Comparison of ENCODE assay signal across 19 cellular contexts in the genomic region with DNA sequence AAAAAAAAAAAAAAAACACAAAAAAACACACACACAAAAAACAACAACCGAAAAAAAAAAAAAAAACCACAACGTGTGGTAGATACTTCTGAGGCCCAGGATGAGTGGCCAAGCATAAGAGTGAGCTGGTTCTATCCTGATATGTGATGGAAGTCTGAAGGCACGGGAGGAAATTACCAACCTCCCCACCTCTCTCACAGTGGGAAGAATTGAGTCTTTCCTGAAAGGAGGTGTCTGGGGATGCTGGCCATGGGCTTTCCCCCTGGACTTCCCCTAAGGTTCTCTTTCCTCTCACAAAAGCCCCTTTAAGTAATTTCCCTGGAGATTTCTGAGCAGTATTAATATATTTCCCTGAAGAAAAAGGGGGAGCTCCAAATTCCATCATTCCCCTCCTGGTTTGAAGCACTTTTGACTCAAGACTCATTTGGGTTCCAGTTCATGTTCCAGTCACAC. TPM values are rescaled to one million over a fixed set of nuclear protein-coding genes. Genes with fewer than 3 reads are reported as not detected.
A peak's percentile ranks its signal among the peaks of the same experiment; 100 is the strongest.
DNase-seq lines count a peak whose midpoint lies in the region; ATAC-seq and TF ChIP-seq lines count a peak whose summit lies in the region.
"Had no signal": no experiment of that assay in that cellular context is flagged by ENCODE, and none has a peak within 500 bp of the region (broad histone marks: within the 10 kb centered on the region; RNA-seq: fewer than 3 reads in every experiment).

No MANE protein-coding gene starts in this region.

- H3K9ac ChIP-seq in OCI-LY3 (ENCODE audit: low read length), result no peak overlapping the region
- H3K9ac ChIP-seq: GM23248 had no signal

- no peaks in the 10 kb centered on the region for H3K79me2 ChIP-seq in OCI-LY3 (ENCODE audit: low read length)

- ATAC-seq in activated T-cell treated with anti-CD3 and anti-CD28 coated beads, Interleukin-2, amount 50 U/mL, for 72 hours (replicated peaks in 1 of 2), result peak; percentile 22 to 35
- peak; percentile 16 for ATAC-seq in activated naive CD8-positive, alpha-beta T cell treated with anti-CD3 and anti-CD28 coated beads, Interleukin-2, amount 50 U/mL, for 24 hours
- peak; percentile 25 for ATAC-seq in stimulated activated memory B cell treated with anti-CD40 and anti-IgM and Interleukin-4, amounts not matched to agents 10 μg/mL and 1 μg/mL and 100 μg/mL, for 72 hours
- ATAC-seq: Panc1, Right ventricle myocardium inferior had no signal

- peaks cover 0 to 2% of the 10 kb centered on the region in 2 donors for H3K36me3 Mint-ChIP-seq in activated T-cell treated with anti-CD3 and anti-CD28 coated beads, Interleukin-2, amount 50 U/mL, for 72 hours (ENCODE audit: insufficient read depth in 2 of 2)
- peaks cover 9% of the 10 kb centered on the region for H3K36me3 Mint-ChIP-seq in activated naive CD8-positive, alpha-beta T cell treated with anti-CD3 and anti-CD28 coated beads, Interleukin-2, amount 50 U/mL, for 24 hours (ENCODE audit: low read depth)
- H3K36me3 Mint-ChIP-seq in stimulated activated memory B cell treated with anti-CD40 and anti-IgM and Interleukin-4, amounts not matched to agents 10 μg/mL and 1 μg/mL and 100 μg/mL, for 72 hours, result no peaks in the 10 kb centered on the region
- H3K36me3 Mint-ChIP-seq in endothelial cell (ENCODE audit: low read depth, unreplicated experiment), result peaks cover 3% of the 10 kb centered on the region

- H3K4me3 Mint-ChIP-seq in activated T-cell treated with anti-CD3 and anti-CD28 coated beads, Interleukin-2, amount 50 U/mL, for 72 hours, result peak overlapping the region; percentile 23 to 48
- peak overlapping the region; percentile 62 for H3K4me3 Mint-ChIP-seq in activated naive CD8-positive, alpha-beta T cell treated with anti-CD3 and anti-CD28 coated beads, Interleukin-2, amount 50 U/mL, for 24 hours
- peak overlapping the region; percentile 3 for H3K4me3 Mint-ChIP-seq in stimulated activated memory B cell treated with anti-CD40 and anti-IgM and Interleukin-4, amounts not matched to agents 10 μg/mL and 1 μg/mL and 100 μg/mL, for 72 hours
- H3K4me3 Mint-ChIP-seq in endothelial cell (ENCODE audit: unreplicated experiment), result no peak overlapping the region
- H3K4me3 Mint-ChIP-seq: B cell; CD4-positive, alpha-beta T cell had no signal

- no peak overlapping the region for H3K4me3 ChIP-seq in OCI-LY3 (ENCODE audit: low read length)
- H3K4me3 ChIP-seq: GM23248 had no signal

- H3K27me3 Mint-ChIP-seq in activated T-cell treated with anti-CD3 and anti-CD28 coated beads, Interleukin-2, amount 50 U/mL, for 72 hours (ENCODE audit: low read depth), result no peaks in the 10 kb centered on the region
- no peaks in the 10 kb centered on the region for H3K27me3 Mint-ChIP-seq in activated naive CD8-positive, alpha-beta T cell treated with anti-CD3 and anti-CD28 coated beads, Interleukin-2, amount 50 U/mL, for 24 hours
- H3K27me3 Mint-ChIP-seq in stimulated activated memory B cell treated with anti-CD40 and anti-IgM and Interleukin-4, amounts not matched to agents 10 μg/mL and 1 μg/mL and 100 μg/mL, for 72 hours, result no peaks in the 10 kb centered on the region
- H3K27me3 Mint-ChIP-seq in endothelial cell (ENCODE audit: unreplicated experiment), result peaks cover 6% of the 10 kb centered on the region

- DNase-seq in activated T-cell treated with anti-CD3 and anti-CD28 coated beads, Interleukin-2, amount 50 U/mL, for 72 hours, result no peak
- DNase-seq in activated T-cell treated with anti-CD3 and anti-CD28 coated beads for 4 hours (no peak), endothelial cell (ENCODE audit: low spot score) (no peak), NCI-H146 (lab: John Stamatoyannopoulos, UW) (no peak), medulla oblongata (ENCODE audit: extremely low spot score) (no peak)
- DNase-seq in activated naive CD8-positive, alpha-beta T cell treated with anti-CD3 and anti-CD28 coated beads, Interleukin-2, amount 50 U/mL, for 24 hours, result no peak
- DNase-seq: CD4-positive, alpha-beta T cell; DMS79; GM23248; NCI-H1092; NCI-H1694 treated with DMSO at 0.1 percent for 48 hours; NCI-H446 treated with DMSO at 0.1 percent for 48 hours; NCI-H82 had no signal

- no peak overlapping the region for H3K27ac ChIP-seq in OCI-LY3 (ENCODE audit: low read length)
- H3K27ac ChIP-seq: GM23248, HL-60 had no signal

- H2AFZ ChIP-seq in OCI-LY3 (ENCODE audit: low read depth, low read length), result no peak overlapping the region
- H2AFZ ChIP-seq: GM23248 had no signal

- peaks cover 81% of the 10 kb centered on the region for H3K4me1 Mint-ChIP-seq in activated T-cell treated with anti-CD3 and anti-CD28 coated beads, Interleukin-2, amount 50 U/mL, for 72 hours (ENCODE audit: low read depth)
- peaks cover 83% of the 10 kb centered on the region for H3K4me1 Mint-ChIP-seq in activated naive CD8-positive, alpha-beta T cell treated with anti-CD3 and anti-CD28 coated beads, Interleukin-2, amount 50 U/mL, for 24 hours
- peaks cover 60% of the 10 kb centered on the region for H3K4me1 Mint-ChIP-seq in stimulated activated memory B cell treated with anti-CD40 and anti-IgM and Interleukin-4, amounts not matched to agents 10 μg/mL and 1 μg/mL and 100 μg/mL, for 72 hours
- peaks cover 39% of the 10 kb centered on the region for H3K4me1 Mint-ChIP-seq in endothelial cell (ENCODE audit: unreplicated experiment)

- no peaks in the 10 kb centered on the region for H3K9me3 Mint-ChIP-seq in activated T-cell treated with anti-CD3 and anti-CD28 coated beads, Interleukin-2, amount 50 U/mL, for 72 hours
- no peaks in the 10 kb centered on the region for H3K9me3 Mint-ChIP-seq in activated naive CD8-positive, alpha-beta T cell treated with anti-CD3 and anti-CD28 coated beads, Interleukin-2, amount 50 U/mL, for 24 hours
- no peaks in the 10 kb centered on the region for H3K9me3 Mint-ChIP-seq in stimulated activated memory B cell treated with anti-CD40 and anti-IgM and Interleukin-4, amounts not matched to agents 10 μg/mL and 1 μg/mL and 100 μg/mL, for 72 hours
- H3K9me3 Mint-ChIP-seq in endothelial cell (ENCODE audit: unreplicated experiment), result no peaks in the 10 kb centered on the region
- H3K9me3 Mint-ChIP-seq: CD4-positive, alpha-beta T cell had no signal

- no peaks in the 10 kb centered on the region for H3K9me3 ChIP-seq in OCI-LY3 (ENCODE audit: insufficient read depth, low read length)

- H3K36me3 ChIP-seq in OCI-LY3 (replicated peaks; ENCODE audit: low read depth, low read length), result no peaks in the 10 kb centered on the region

- peak overlapping the region; percentile 50 for H3K27ac Mint-ChIP-seq in activated T-cell treated with anti-CD3 and anti-CD28 coated beads, Interleukin-2, amount 50 U/mL, for 72 hours
- peak overlapping the region; percentile 86 for H3K27ac Mint-ChIP-seq in activated naive CD8-positive, alpha-beta T cell treated with anti-CD3 and anti-CD28 coated beads, Interleukin-2, amount 50 U/mL, for 24 hours
- peak overlapping the region; percentile 21 for H3K27ac Mint-ChIP-seq in stimulated activated memory B cell treated with anti-CD40 and anti-IgM and Interleukin-4, amounts not matched to agents 10 μg/mL and 1 μg/mL and 100 μg/mL, for 72 hours
- H3K27ac Mint-ChIP-seq in endothelial cell (ENCODE audit: unreplicated experiment), result no peak overlapping the region
- H3K27ac Mint-ChIP-seq: B cell; CD4-positive, alpha-beta T cell had no signal

- peaks cover 17% of the 10 kb centered on the region for H3K27me3 ChIP-seq in OCI-LY3 (ENCODE audit: low read depth, low read length)

- TF ChIP-seq CTCF in OCI-LY3 (IDR thresholded peaks at IDR 0.05; ENCODE audit: low read depth, low read length), result no peak
- TF ChIP-seq CTCF in endothelial cell (IDR thresholded peaks at IDR 0.05; ENCODE audit: unreplicated experiment), result no peak

- H3K4me2 ChIP-seq in OCI-LY3 (ENCODE audit: low read length), result peak overlapping the region; percentile 44

- no peaks in the 10 kb centered on the region for H4K20me1 ChIP-seq in OCI-LY3 (ENCODE audit: insufficient read depth, low read length)

- H3K4me1 ChIP-seq in OCI-LY3 (ENCODE audit: low read length), result peaks cover 28% of the 10 kb centered on the region

RNA-seq across cellular contexts. Expression of gene TMCC2, which starts 5.2 kb away (rescaled TPM):
- total RNA-seq in activated T-cell treated with anti-CD3 and anti-CD28 coated beads, Interleukin-2, amount 50 U/mL, for 72 hours, result 1 to 10 TPM; 4.5 to 5.8 TPM
- 5.6 TPM for total RNA-seq in endothelial cell (ENCODE audit: unreplicated experiment)

RNA-seq across cellular contexts. Expression of gene DSTYK, which starts 21.5 kb away (rescaled TPM):
- 10 to 100 TPM in 1 of 2 donors, 1 to 10 TPM in 1; 9.8 to 10.7 TPM for total RNA-seq in activated T-cell treated with anti-CD3 and anti-CD28 coated beads, Interleukin-2, amount 50 U/mL, for 72 hours
- total RNA-seq in endothelial cell (ENCODE audit: unreplicated experiment), result 12.2 TPM
